29 cellular contexts compared by ENCODE assay signal in genomic region chr7:138299046-138299445, GRCh38.
"Had no signal": no experiment of that assay in that cellular context is flagged by ENCODE, and none has a peak within 500 bp of the region (broad histone marks: within the 10 kb centered on the region; RNA-seq: fewer than 3 reads in every experiment).

No MANE protein-coding gene starts in this region.

- H3K4me1 Mint-ChIP-seq: activated CD4-positive, alpha-beta memory T cell treated with anti-CD3 and anti-CD28 coated beads, Interleukin-2, amount 10 ng/mL, durations not matched to agents 7 days and 5 days; activated CD4-positive, alpha-beta T cell treated with anti-CD3 and anti-CD28 coated beads, Interleukin-2, amount 10 ng/mL, durations not matched to agents 24 days and 14 days; activated naive CD4-positive, alpha-beta T cell treated with anti-CD3 and anti-CD28 coated beads, Interleukin-2, amount 10 ng/mL, durations not matched to agents 7 days and 5 days; activated naive CD8-positive, alpha-beta T cell treated with anti-CD3 and anti-CD28 coated beads, Interleukin-2, amount 10 ng/mL, durations not matched to agents 7 days and 5 days; neural crest cell had no signal

- H3K9me3 Mint-ChIP-seq: activated CD4-positive, alpha-beta memory T cell treated with anti-CD3 and anti-CD28 coated beads, Interleukin-2, amount 10 ng/mL, durations not matched to agents 7 days and 5 days; activated CD4-positive, alpha-beta T cell treated with anti-CD3 and anti-CD28 coated beads, Interleukin-2, amount 10 ng/mL, durations not matched to agents 24 days and 14 days; activated naive CD4-positive, alpha-beta T cell treated with anti-CD3 and anti-CD28 coated beads, Interleukin-2, amount 10 ng/mL, durations not matched to agents 7 days and 5 days; activated naive CD8-positive, alpha-beta T cell treated with anti-CD3 and anti-CD28 coated beads, Interleukin-2, amount 10 ng/mL, durations not matched to agents 7 days and 5 days; activated T-cell treated with anti-CD3 and anti-CD28 coated beads, Interleukin-2, amount 50 U/mL, for 24 hours; naive thymus-derived CD8-positive, alpha-beta T cell; neural crest cell; stimulated activated naive B cell treated with anti-CD40 and anti-IgM and Interleukin-4, amounts not matched to agents 10 μg/mL and 1 μg/mL and 100 μg/mL, for 72 hours had no signal

- ATAC-seq: gastrocnemius medialis; left lung; lower lobe of right lung; naive thymus-derived CD8-positive, alpha-beta T cell; pancreas; stimulated activated naive B cell treated with anti-CD40 and anti-IgM and Interleukin-4, amounts not matched to agents 10 μg/mL and 1 μg/mL and 100 μg/mL, for 72 hours had no signal

- H3K27ac Mint-ChIP-seq: activated CD4-positive, alpha-beta memory T cell treated with anti-CD3 and anti-CD28 coated beads, Interleukin-2, amount 10 ng/mL, durations not matched to agents 7 days and 5 days; activated CD4-positive, alpha-beta T cell treated with anti-CD3 and anti-CD28 coated beads, Interleukin-2, amount 10 ng/mL, durations not matched to agents 24 days and 14 days; activated naive CD4-positive, alpha-beta T cell treated with anti-CD3 and anti-CD28 coated beads, Interleukin-2, amount 10 ng/mL, durations not matched to agents 7 days and 5 days; activated naive CD8-positive, alpha-beta T cell treated with anti-CD3 and anti-CD28 coated beads, Interleukin-2, amount 10 ng/mL, durations not matched to agents 7 days and 5 days; activated T-cell treated with anti-CD3 and anti-CD28 coated beads, Interleukin-2, amount 50 U/mL, for 24 hours; naive thymus-derived CD8-positive, alpha-beta T cell; stimulated activated naive B cell treated with anti-CD40 and anti-IgM and Interleukin-4, amounts not matched to agents 10 μg/mL and 1 μg/mL and 100 μg/mL, for 72 hours had no signal

- H3K27me3 ChIP-seq: colonic mucosa, esophagus squamous epithelium, gastrocnemius medialis, left lung, pancreas, sigmoid colon, suprapubic skin, tibial nerve had no signal

- H3K27ac ChIP-seq: colonic mucosa, epithelial cell of prostate, esophagus squamous epithelium, gastrocnemius medialis, left lung, lower lobe of right lung, pancreas, prostate gland, sigmoid colon, suprapubic skin, tibial nerve had no signal

- H3K4me3 Mint-ChIP-seq: activated CD4-positive, alpha-beta memory T cell treated with anti-CD3 and anti-CD28 coated beads, Interleukin-2, amount 10 ng/mL, durations not matched to agents 7 days and 5 days; activated CD4-positive, alpha-beta T cell treated with anti-CD3 and anti-CD28 coated beads, Interleukin-2, amount 10 ng/mL, durations not matched to agents 24 days and 14 days; activated naive CD4-positive, alpha-beta T cell treated with anti-CD3 and anti-CD28 coated beads, Interleukin-2, amount 10 ng/mL, durations not matched to agents 7 days and 5 days; activated naive CD8-positive, alpha-beta T cell treated with anti-CD3 and anti-CD28 coated beads, Interleukin-2, amount 10 ng/mL, durations not matched to agents 7 days and 5 days; activated T-cell treated with anti-CD3 and anti-CD28 coated beads, Interleukin-2, amount 50 U/mL, for 24 hours; naive thymus-derived CD8-positive, alpha-beta T cell; neural crest cell; stimulated activated naive B cell treated with anti-CD40 and anti-IgM and Interleukin-4, amounts not matched to agents 10 μg/mL and 1 μg/mL and 100 μg/mL, for 72 hours had no signal

- H3K36me3 Mint-ChIP-seq: activated naive CD4-positive, alpha-beta T cell treated with anti-CD3 and anti-CD28 coated beads, Interleukin-2, amount 10 ng/mL, durations not matched to agents 7 days and 5 days; activated naive CD8-positive, alpha-beta T cell treated with anti-CD3 and anti-CD28 coated beads, Interleukin-2, amount 10 ng/mL, durations not matched to agents 7 days and 5 days; naive thymus-derived CD8-positive, alpha-beta T cell; stimulated activated naive B cell treated with anti-CD40 and anti-IgM and Interleukin-4, amounts not matched to agents 10 μg/mL and 1 μg/mL and 100 μg/mL, for 72 hours had no signal

- DNase-seq: activated CD4-positive, alpha-beta memory T cell treated with anti-CD3 and anti-CD28 coated beads, Interleukin-2, amount 10 ng/mL, durations not matched to agents 7 days and 5 days; activated CD4-positive, alpha-beta T cell treated with anti-CD3 and anti-CD28 coated beads, Interleukin-2, amount 10 ng/mL, durations not matched to agents 24 days and 14 days; activated CD4-positive, CD25-positive, alpha-beta regulatory T cell treated with anti-CD3 and anti-CD28 coated beads, Interleukin-2, amount 50 U/mL, for 72 hours; activated CD8-positive, alpha-beta memory T cell treated with anti-CD3 and anti-CD28 coated beads, Interleukin-2, amount 50 U/mL, for 48 hours; activated gamma-delta T cell; activated naive CD4-positive, alpha-beta T cell treated with anti-CD3 and anti-CD28 coated beads, Interleukin-2, amount 10 ng/mL, durations not matched to agents 7 days and 5 days; activated naive CD8-positive, alpha-beta T cell treated with anti-CD3 and anti-CD28 coated beads, Interleukin-2, amount 10 ng/mL, durations not matched to agents 7 days and 5 days; activated T-cell treated with anti-CD3 and anti-CD28 coated beads, Interleukin-2, amount 50 U/mL, for 24 hours; amygdala; colonic mucosa; effector CD8-positive, alpha-beta T cell; esophagus squamous epithelium; gastrocnemius medialis; glutamatergic neuron; left lung; lower lobe of right lung; mesenchymal stem cell; naive thymus-derived CD8-positive, alpha-beta T cell; nucleus accumbens; pancreas; sigmoid colon; small intestine; stimulated activated CD4-positive, alpha-beta T cell treated with anti-CD3 and anti-CD28 coated beads, Interleukin-1b, Interleukin-23, amount 100 ng/mL, for 48 hours; stimulated activated naive B cell treated with anti-CD40 and anti-IgM and Interleukin-4, amounts not matched to agents 10 μg/mL and 1 μg/mL and 100 μg/mL, for 72 hours had no signal

- H3K36me3 ChIP-seq: colonic mucosa, esophagus squamous epithelium, gastrocnemius medialis, left lung, lower lobe of right lung, pancreas, prostate gland, sigmoid colon, suprapubic skin, tibial nerve had no signal

- H3K27me3 Mint-ChIP-seq: activated CD4-positive, alpha-beta memory T cell treated with anti-CD3 and anti-CD28 coated beads, Interleukin-2, amount 10 ng/mL, durations not matched to agents 7 days and 5 days; activated CD4-positive, alpha-beta T cell treated with anti-CD3 and anti-CD28 coated beads, Interleukin-2, amount 10 ng/mL, durations not matched to agents 24 days and 14 days; activated naive CD8-positive, alpha-beta T cell treated with anti-CD3 and anti-CD28 coated beads, Interleukin-2, amount 10 ng/mL, durations not matched to agents 7 days and 5 days; activated T-cell treated with anti-CD3 and anti-CD28 coated beads, Interleukin-2, amount 50 U/mL, for 24 hours; naive thymus-derived CD8-positive, alpha-beta T cell; stimulated activated naive B cell treated with anti-CD40 and anti-IgM and Interleukin-4, amounts not matched to agents 10 μg/mL and 1 μg/mL and 100 μg/mL, for 72 hours had no signal

- H3K4me3 ChIP-seq: colonic mucosa, esophagus squamous epithelium, gastrocnemius medialis, left lung, lower lobe of right lung, pancreas, prostate gland, sigmoid colon, suprapubic skin, tibial nerve had no signal

- H3K4me1 ChIP-seq: colonic mucosa, esophagus squamous epithelium, gastrocnemius medialis, left lung, prostate gland, sigmoid colon, suprapubic skin, tibial nerve had no signal

- H3K9me3 ChIP-seq: colonic mucosa, esophagus squamous epithelium, gastrocnemius medialis, lower lobe of right lung, pancreas, prostate gland, sigmoid colon, suprapubic skin had no signal
